Comparison of ENCODE assay signal across 29 cellular contexts in the genomic region with DNA sequence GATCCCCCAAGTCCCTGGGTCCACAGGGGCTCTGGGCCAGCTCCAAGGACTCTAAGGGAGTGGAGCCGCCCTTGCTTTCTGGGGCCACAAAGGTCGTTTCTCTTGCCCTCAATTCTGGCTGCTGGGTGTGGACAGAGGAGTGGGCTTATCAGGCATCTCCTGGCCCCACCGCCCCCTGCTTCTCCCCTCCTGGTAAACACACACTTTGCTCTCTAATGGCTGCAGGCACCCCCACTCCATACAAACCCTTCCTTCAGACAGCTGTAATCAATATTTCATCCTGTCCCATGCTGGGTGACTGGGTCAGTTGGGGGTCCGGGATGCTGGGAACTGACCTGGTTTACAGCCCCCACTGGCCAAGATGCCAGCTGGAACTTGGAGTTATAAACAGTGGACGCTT.
"Had no signal": no experiment of that assay in that cellular context is flagged by ENCODE, and none has a peak within 500 bp of the region (broad histone marks: within the 10 kb centered on the region; RNA-seq: fewer than 3 reads in every experiment).

No MANE protein-coding gene starts in this region.

- H3K4me3 ChIP-seq: adrenal gland had no signal

- H3K9me3 ChIP-seq: adrenal gland had no signal

- H3K36me3 ChIP-seq: adrenal gland, brain microvascular endothelial cell had no signal

- DNase-seq: activated B cell treated with CpG ODN at 0.5 μM for 24 hours; activated CD4-positive, alpha-beta memory T cell treated with anti-CD3 and anti-CD28 coated beads for 36 hours; activated CD4-positive, alpha-beta T cell treated with anti-CD3 and anti-CD28 coated beads for 4 hours; activated CD4-positive, alpha-beta T cell treated with anti-CD3 and anti-CD28 coated beads, Interleukin-2, amount 50 U/mL, for 1 hour; activated CD4-positive, CD25-positive, alpha-beta regulatory T cell treated with anti-CD3 and anti-CD28 coated beads, Interleukin-2, amount 50 U/mL, for 72 hours; activated CD8-positive, alpha-beta memory T cell treated with anti-CD3 and anti-CD28 coated beads, Interleukin-2, amount 50 U/mL, for 4 hours; activated gamma-delta T cell treated with Interleukin-2 at 50 U/mL for 16 hours; activated naive CD4-positive, alpha-beta T cell treated with anti-CD3 and anti-CD28 coated beads for 36 hours; activated T-cell treated with anti-CD3 and anti-CD28 coated beads for 4 hours; activated T-cell treated with anti-CD3 and anti-CD28 coated beads, Interleukin-2, amount 50 U/mL, for 4 hours; adrenal gland; brain microvascular endothelial cell; MM.1S; MV-4-11; NCI-H1092; NCI-H1436 treated with DMSO at 0.1 percent for 48 hours; NCI-H1694 treated with DMSO at 0.1 percent for 48 hours; NCI-H2029; NCI-H345; NCI-H524 treated with DMSO at 0.1 percent for 48 hours; SIG-M5; SW 1271; T-helper 1 cell; T-helper 2 cell; T-helper 9 cell had no signal

- H3K4me2 ChIP-seq: KMS-11 had no signal

- H3K9ac ChIP-seq: KMS-11 had no signal

- H3K27ac ChIP-seq: adrenal gland, brain microvascular endothelial cell, KMS-11, VCaP had no signal

- ATAC-seq: activated naive CD4-positive, alpha-beta T cell treated with anti-CD3 and anti-CD28 coated beads, Interleukin-2, amount 50 U/mL, for 72 hours; activated T-cell treated with anti-CD3 and anti-CD28 coated beads, Interleukin-2, amount 50 U/mL, for 4 hours; Panc1 had no signal

- H3K27me3 ChIP-seq: brain microvascular endothelial cell had no signal
